In the genomic region with DNA sequence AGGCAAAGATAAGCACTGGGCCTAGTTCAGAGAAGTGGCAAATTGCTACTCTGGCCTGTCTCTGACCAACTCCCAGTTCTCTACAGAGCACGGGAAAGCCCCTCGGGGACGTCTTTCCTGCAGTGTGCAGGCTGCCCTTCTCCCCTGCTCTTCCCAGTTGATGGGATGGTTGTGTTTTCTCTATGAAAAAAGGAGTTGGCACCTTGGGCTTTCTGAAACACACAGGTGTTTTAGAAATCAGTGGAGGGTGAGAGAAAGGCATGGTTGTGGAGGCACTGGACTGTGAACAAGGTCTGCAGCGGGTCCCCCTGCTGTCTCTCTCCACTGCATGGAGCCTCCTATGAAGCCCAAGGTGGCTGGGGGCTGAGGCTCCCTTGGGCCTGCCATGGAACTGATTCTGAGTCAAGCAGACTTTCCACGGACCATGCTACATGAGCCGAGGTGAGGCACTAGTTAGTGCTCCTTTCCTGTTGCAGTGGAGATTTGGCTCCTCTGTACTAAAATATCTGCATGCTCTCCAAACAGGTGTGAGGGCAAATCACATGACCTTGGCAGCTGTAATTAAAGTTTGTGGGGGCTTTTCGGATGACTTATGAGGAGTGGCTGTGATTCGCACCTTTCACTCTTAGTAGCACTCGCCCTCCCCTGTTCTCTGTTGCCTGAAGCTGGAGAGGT, we compare ENCODE assay signal across 19 cellular contexts. TPM values are rescaled to one million over a fixed set of nuclear protein-coding genes. Genes with fewer than 3 reads are reported as not detected.
DNase-seq lines count a peak whose midpoint lies in the region; ATAC-seq and TF ChIP-seq lines count a peak whose summit lies in the region.
"Had no signal": no experiment of that assay in that cellular context is flagged by ENCODE, and none has a peak within 500 bp of the region (broad histone marks: within the 10 kb centered on the region; RNA-seq: fewer than 3 reads in every experiment).

No MANE protein-coding gene starts in this region.

- ATAC-seq in GM18498 (IDR thresholded peaks at IDR 0.05; ENCODE audit: unreplicated experiment), result peak; percentile 75
- peak; percentile 61 for ATAC-seq in GM21381 (IDR thresholded peaks at IDR 0.05; ENCODE audit: unreplicated experiment)
- ATAC-seq in HG03025 (IDR thresholded peaks at IDR 0.05; ENCODE audit: low FRiP score, unreplicated experiment), result peak; percentile 79
- ATAC-seq in Panc1, result 0 out of 2 replicates have a peak, but pooled peaks have one; percentile 23
- ATAC-seq: heart right ventricle had no signal

- H3K9me3 ChIP-seq in Panc1 (ENCODE audit: control insufficient read depth, insufficient read depth, low read depth, low read length), result no peaks in the 10 kb centered on the region
- H3K9me3 ChIP-seq: BE2C, heart right ventricle had no signal

- no peak for TF ChIP-seq CTCF in Panc1 (IDR thresholded peaks at IDR 0.05)
- TF ChIP-seq CTCF in chondrocyte (IDR thresholded peaks at IDR 0.05), result no peak

- intact Hi-C loops in Panc1 (cut with micrococcal nuclease; ENCODE audit: unreplicated experiment), result no loop called here

- no peak overlapping the region for H3K27ac Mint-ChIP-seq in chondrocyte (ENCODE audit: unreplicated experiment)

- POLR2A ChIA-PET in Panc1 (lab: Charles Lee), result no interaction called here

- no peak for DNase-seq in Panc1 (ENCODE audit: low read depth, low spot score)
- no peak for DNase-seq in chondrocyte (ENCODE audit: low spot score)
- DNase-seq in ureter (ENCODE audit: low spot score), result no peak
- DNase-seq in HCEC 1CT, result no peak
- DNase-seq in cortex of kidney (lab: John Stamatoyannopoulos, UW), result no peak
- DNase-seq: activated T-cell treated with anti-CD3 and anti-CD28 coated beads, Interleukin-2, amount 50 U/mL, for 4 hours; BE2C; heart right ventricle; SHP77 had no signal

- H3K4me1 ChIP-seq in Panc1 (ENCODE audit: control insufficient read depth, insufficient read depth, low read length), result no peaks in the 10 kb centered on the region
- H3K4me1 ChIP-seq: BE2C, heart right ventricle had no signal

- H3K27me3 Mint-ChIP-seq in chondrocyte (ENCODE audit: low read depth), result no peaks in the 10 kb centered on the region

- H3K4me3 ChIP-seq in Panc1 (ENCODE audit: low read depth in 2 of 2, low read length in 2 of 2), result no peak overlapping the region
- H3K4me3 ChIP-seq: heart right ventricle had no signal

- CTCF ChIA-PET in Panc1 (lab: Charles Lee), result no interaction called here

- H3K36me3 ChIP-seq in Panc1 (ENCODE audit: control insufficient read depth, insufficient read depth, low read length), result peaks cover 3% of the 10 kb centered on the region; the same call in 1 of the 2 replicates

- in situ Hi-C loops in Panc1 (cut with HindIII; ENCODE audit: low pct_unique_long_range_greater_than_20kb, low sequenced_read_pairs), result no loop called here

- no peaks in the 10 kb centered on the region for H3K9me3 Mint-ChIP-seq in chondrocyte (ENCODE audit: low read depth)
- H3K9me3 Mint-ChIP-seq: activated T-cell treated with anti-CD3 and anti-CD28 coated beads, Interleukin-2, amount 50 U/mL, for 4 hours had no signal

- no peak overlapping the region for H3K4me3 Mint-ChIP-seq in chondrocyte (ENCODE audit: unreplicated experiment)
- H3K4me3 Mint-ChIP-seq: activated T-cell treated with anti-CD3 and anti-CD28 coated beads, Interleukin-2, amount 50 U/mL, for 4 hours had no signal

- H3K4me1 Mint-ChIP-seq in chondrocyte (ENCODE audit: low read depth), result no peaks in the 10 kb centered on the region

- no TSS peak for BruUV-seq in Panc1 (replicated peaks; lab: Mats Ljungman, UMichigan)

- H3K36me3 Mint-ChIP-seq in chondrocyte (ENCODE audit: low read depth), result peaks cover 4% of the 10 kb centered on the region

- no peaks in the 10 kb centered on the region for H3K27me3 ChIP-seq in Panc1 (ENCODE audit: control insufficient read depth, insufficient read depth, low read length)
- H3K27me3 ChIP-seq: BE2C, heart right ventricle had no signal

- no peak overlapping the region for H3K27ac ChIP-seq in Panc1 (ENCODE audit: low read length)
- H3K27ac ChIP-seq: heart right ventricle, KMS-11, VCaP had no signal

RNA-seq across cellular contexts. Expression of gene GTSF1L, which starts 16.3 kb away (rescaled TPM):
- total RNA-seq in Panc1 (2021; ENCODE audit: unreplicated experiment) (not detected), chondrocyte (not detected in 3 replicates), ureter (not detected)
- not detected for polyA plus RNA-seq in Panc1 (2012; ENCODE audit: insufficient read length)
- total RNA-seq: activated T-cell treated with anti-CD3 and anti-CD28 coated beads, Interleukin-2, amount 50 U/mL, for 4 hours; astrocyte; H1; heart right ventricle; lower leg skin; omental fat pad; subcutaneous adipose tissue had no signal
- polyA plus RNA-seq: H1, heart right ventricle had no signal

RNA-seq across cellular contexts. Expression of gene MYBL2, which starts 43.6 kb away (rescaled TPM):
- 138 TPM for total RNA-seq in Panc1 (2021; ENCODE audit: unreplicated experiment)
- polyA plus RNA-seq in Panc1 (2012; ENCODE audit: insufficient read length), result 74.4 TPM
- total RNA-seq in chondrocyte, result 14.6 to 16.8 TPM (median 15.7 TPM) in 3 replicates
- 0.60 TPM for total RNA-seq in ureter

Comparison
In these comparisons a context has a peak if more than half of its experiments do, and no peak if none do; other contexts are left out.
1. ATAC-seq: peak in every context shown above with its lines; median percentile 79 in HG03025; 75 in GM18498; 61 in GM21381; 23 in Panc1.